Comparison of ENCODE assay signal across 1 cellular context in the genomic region with DNA sequence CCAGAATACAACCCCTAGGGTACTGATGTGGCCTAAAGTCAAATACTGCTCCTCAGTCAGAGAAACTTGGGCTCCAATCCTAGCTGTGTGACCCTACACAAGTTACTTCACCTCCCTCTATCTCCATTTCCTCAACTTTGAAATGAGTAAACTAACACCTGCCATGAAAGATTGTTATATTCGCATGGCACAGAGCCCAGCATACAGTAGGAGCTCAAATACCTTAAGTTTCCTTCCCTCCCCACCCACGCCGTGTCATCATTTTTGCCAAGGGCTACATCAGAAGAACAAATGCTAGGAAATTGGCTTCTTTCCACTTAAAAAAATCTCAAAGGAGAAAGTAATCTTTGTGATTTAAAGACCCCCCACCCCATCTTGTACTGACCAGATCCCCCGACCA.
TF ChIP-seq lines count a peak whose summit lies in the region.

No MANE protein-coding gene starts in this region.

TF ChIP-seq in IMR-90, 13 proteins besides CTCF, POLR2A, EP300 and RAD21:
- TF ChIP-seq, protein P1, sequence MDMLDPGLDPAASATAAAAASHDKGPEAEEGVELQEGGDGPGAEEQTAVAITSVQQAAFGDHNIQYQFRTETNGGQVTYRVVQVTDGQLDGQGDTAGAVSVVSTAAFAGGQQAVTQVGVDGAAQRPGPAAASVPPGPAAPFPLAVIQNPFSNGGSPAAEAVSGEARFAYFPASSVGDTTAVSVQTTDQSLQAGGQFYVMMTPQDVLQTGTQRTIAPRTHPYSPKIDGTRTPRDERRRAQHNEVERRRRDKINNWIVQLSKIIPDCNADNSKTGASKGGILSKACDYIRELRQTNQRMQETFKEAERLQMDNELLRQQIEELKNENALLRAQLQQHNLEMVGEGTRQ (IDR thresholded peaks at IDR 0.05; ENCODE audit: low read depth, low read length) = no peak
- peak; percentile 23; the same call in 1 of the 2 replicates for TF ChIP-seq MAFK (IDR thresholded peaks at IDR 0.05; ENCODE audit: low read depth, low read length)
